1 cellular context compared by ENCODE assay signal in the genomic region with DNA sequence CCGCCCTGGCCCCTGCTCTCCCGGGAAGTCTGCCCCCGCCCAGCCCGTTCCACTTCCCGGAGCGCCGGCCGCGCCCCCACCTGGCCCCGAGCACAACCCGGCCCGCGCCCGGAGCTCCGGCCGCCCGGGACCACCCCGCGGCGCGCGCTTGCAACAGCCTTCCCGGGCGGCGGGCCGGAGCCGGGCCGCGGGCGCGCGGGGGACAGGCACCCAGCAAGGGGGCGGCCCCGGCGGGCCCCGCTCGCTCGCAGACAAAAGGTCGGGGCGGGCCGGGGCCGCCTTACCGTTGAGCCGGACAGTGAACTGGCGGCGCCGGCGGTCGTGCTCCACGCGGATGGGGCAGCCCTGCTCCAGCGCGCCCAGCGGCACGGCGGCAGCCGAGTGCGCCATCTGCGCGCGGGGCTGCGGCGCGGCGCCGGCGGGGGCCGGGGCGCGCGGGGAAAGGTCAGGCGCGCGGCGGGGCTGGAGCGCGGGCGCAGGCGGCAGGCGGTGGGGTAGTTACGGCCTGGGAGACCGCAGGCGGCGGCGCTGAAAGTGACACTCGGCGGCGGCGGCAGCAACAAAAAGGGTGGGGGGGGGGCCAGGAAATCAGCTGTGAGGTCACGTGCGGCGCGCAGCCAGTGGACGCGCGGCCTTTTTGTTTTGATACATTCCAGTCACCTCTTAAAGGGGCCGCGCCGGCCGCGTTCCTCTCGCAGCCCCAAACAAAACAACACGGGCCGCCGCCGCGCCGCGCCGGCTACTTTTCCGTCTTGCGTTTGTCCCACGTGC.
TF ChIP-seq lines count a peak whose summit lies in the region.

A gene with protein sequence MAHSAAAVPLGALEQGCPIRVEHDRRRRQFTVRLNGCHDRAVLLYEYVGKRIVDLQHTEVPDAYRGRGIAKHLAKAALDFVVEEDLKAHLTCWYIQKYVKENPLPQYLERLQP (minus strand): TSS at position 536 of the 771 bp plus-strand sequence. CDS start 146 bp downstream, at position 390.

TF ChIP-seq in SK-N-SH, 30 proteins besides CTCF, POLR2A, EP300 and RAD21 (continued from another document):
- TF ChIP-seq, protein P1, sequence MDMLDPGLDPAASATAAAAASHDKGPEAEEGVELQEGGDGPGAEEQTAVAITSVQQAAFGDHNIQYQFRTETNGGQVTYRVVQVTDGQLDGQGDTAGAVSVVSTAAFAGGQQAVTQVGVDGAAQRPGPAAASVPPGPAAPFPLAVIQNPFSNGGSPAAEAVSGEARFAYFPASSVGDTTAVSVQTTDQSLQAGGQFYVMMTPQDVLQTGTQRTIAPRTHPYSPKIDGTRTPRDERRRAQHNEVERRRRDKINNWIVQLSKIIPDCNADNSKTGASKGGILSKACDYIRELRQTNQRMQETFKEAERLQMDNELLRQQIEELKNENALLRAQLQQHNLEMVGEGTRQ (IDR thresholded peaks at IDR 0.05; ENCODE audit: borderline replicate concordance, low read depth, low read length), result peak; percentile 87
- TF ChIP-seq GABPA (IDR thresholded peaks at IDR 0.05; ENCODE audit: low read depth) (no peak), EZH2phosphoT487 (IDR thresholded peaks at IDR 0.05; ENCODE audit: borderline replicate concordance, low read depth) (no peak), NRF1 (IDR thresholded peaks at IDR 0.05; ENCODE audit: low read depth, low read length) (no peak), NFIC (IDR thresholded peaks at IDR 0.05; ENCODE audit: borderline replicate concordance) (no peak), ELF1 (IDR thresholded peaks at IDR 0.05) (peak; percentile 36; the same call in 1 of the 2 replicates), MXI1 (IDR thresholded peaks at IDR 0.05; ENCODE audit: low read depth, low read length) (peak; percentile 71; the same call in 1 of the 2 replicates), FOSL2 (IDR thresholded peaks at IDR 0.05; ENCODE audit: borderline replicate concordance, low read depth) (no peak), CHD2 (IDR thresholded peaks at IDR 0.05; ENCODE audit: low read length, partially characterized antibody) (no peak), MEF2A (IDR thresholded peaks at IDR 0.05; ENCODE audit: borderline replicate concordance, low read depth) (peak; percentile 43; the same call in 1 of the 2 replicates), FOXJ3 (CRISPR knock-in tag; IDR thresholded peaks at IDR 0.05) (no peak), TCF12 (IDR thresholded peaks at IDR 0.05) (no peak; the same call in 1 of the 2 replicates), YY1 (IDR thresholded peaks at IDR 0.05; ENCODE audit: low read depth) (no peak), POLR2AphosphoS5 (IDR thresholded peaks at IDR 0.05; ENCODE audit: low read depth, low read length) (no peak), RXRA (IDR thresholded peaks at IDR 0.05; ENCODE audit: borderline replicate concordance, low read depth) (no peak), GATA2 (CRISPR knock-in tag; IDR thresholded peaks at IDR 0.05) (no peak), JUND (IDR thresholded peaks at IDR 0.05) (0 out of 2 replicates have a peak, but pooled peaks have one; percentile 6), SIN3A (IDR thresholded peaks at IDR 0.05; ENCODE audit: borderline replicate concordance, low read depth, low read length) (peak; percentile 62; the same call in 1 of the 2 replicates), TAF1 (IDR thresholded peaks at IDR 0.05; ENCODE audit: borderline replicate concordance, low read depth, low read length) (0 out of 2 replicates have a peak, but pooled peaks have one; percentile 37)
- TF ChIP-seq, protein P2, sequence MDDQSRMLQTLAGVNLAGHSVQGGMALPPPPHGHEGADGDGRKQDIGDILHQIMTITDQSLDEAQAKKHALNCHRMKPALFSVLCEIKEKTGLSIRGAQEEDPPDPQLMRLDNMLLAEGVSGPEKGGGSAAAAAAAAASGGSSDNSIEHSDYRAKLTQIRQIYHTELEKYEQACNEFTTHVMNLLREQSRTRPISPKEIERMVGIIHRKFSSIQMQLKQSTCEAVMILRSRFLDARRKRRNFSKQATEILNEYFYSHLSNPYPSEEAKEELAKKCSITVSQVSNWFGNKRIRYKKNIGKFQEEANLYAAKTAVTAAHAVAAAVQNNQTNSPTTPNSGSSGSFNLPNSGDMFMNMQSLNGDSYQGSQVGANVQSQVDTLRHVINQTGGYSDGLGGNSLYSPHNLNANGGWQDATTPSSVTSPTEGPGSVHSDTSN (IDR thresholded peaks at IDR 0.05), result peak; percentile 87
- TF ChIP-seq, protein P3, sequence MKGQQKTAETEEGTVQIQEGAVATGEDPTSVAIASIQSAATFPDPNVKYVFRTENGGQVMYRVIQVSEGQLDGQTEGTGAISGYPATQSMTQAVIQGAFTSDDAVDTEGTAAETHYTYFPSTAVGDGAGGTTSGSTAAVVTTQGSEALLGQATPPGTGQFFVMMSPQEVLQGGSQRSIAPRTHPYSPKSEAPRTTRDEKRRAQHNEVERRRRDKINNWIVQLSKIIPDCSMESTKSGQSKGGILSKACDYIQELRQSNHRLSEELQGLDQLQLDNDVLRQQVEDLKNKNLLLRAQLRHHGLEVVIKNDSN (IDR thresholded peaks at IDR 0.05; ENCODE audit: borderline replicate concordance, low read depth), result peak; percentile 98
- TF ChIP-seq, protein P4, sequence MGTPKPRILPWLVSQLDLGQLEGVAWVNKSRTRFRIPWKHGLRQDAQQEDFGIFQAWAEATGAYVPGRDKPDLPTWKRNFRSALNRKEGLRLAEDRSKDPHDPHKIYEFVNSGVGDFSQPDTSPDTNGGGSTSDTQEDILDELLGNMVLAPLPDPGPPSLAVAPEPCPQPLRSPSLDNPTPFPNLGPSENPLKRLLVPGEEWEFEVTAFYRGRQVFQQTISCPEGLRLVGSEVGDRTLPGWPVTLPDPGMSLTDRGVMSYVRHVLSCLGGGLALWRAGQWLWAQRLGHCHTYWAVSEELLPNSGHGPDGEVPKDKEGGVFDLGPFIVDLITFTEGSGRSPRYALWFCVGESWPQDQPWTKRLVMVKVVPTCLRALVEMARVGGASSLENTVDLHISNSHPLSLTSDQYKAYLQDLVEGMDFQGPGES (IDR thresholded peaks at IDR 0.05; ENCODE audit: low read depth, low read length), result no peak
- TF ChIP-seq, protein P5, sequence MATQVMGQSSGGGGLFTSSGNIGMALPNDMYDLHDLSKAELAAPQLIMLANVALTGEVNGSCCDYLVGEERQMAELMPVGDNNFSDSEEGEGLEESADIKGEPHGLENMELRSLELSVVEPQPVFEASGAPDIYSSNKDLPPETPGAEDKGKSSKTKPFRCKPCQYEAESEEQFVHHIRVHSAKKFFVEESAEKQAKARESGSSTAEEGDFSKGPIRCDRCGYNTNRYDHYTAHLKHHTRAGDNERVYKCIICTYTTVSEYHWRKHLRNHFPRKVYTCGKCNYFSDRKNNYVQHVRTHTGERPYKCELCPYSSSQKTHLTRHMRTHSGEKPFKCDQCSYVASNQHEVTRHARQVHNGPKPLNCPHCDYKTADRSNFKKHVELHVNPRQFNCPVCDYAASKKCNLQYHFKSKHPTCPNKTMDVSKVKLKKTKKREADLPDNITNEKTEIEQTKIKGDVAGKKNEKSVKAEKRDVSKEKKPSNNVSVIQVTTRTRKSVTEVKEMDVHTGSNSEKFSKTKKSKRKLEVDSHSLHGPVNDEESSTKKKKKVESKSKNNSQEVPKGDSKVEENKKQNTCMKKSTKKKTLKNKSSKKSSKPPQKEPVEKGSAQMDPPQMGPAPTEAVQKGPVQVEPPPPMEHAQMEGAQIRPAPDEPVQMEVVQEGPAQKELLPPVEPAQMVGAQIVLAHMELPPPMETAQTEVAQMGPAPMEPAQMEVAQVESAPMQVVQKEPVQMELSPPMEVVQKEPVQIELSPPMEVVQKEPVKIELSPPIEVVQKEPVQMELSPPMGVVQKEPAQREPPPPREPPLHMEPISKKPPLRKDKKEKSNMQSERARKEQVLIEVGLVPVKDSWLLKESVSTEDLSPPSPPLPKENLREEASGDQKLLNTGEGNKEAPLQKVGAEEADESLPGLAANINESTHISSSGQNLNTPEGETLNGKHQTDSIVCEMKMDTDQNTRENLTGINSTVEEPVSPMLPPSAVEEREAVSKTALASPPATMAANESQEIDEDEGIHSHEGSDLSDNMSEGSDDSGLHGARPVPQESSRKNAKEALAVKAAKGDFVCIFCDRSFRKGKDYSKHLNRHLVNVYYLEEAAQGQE (IDR thresholded peaks at IDR 0.05; ENCODE audit: low read depth, low read length), result no peak
